ENCODE assay signal across 1 cellular context in genomic region chr16:30875881-30876791, GRCh38.
TF ChIP-seq lines count a peak whose summit lies in the region.

No MANE protein-coding gene starts in this region.

TF ChIP-seq in HepG2, 621 proteins besides CTCF, POLR2A, EP300 and RAD21 (continued from another document and continues in another):
- TF ChIP-seq HMGXB3 (CRISPR knock-in tag; IDR thresholded peaks at IDR 0.05; ENCODE audit: borderline replicate concordance) (no peak), ZNF280B (CRISPR knock-in tag; IDR thresholded peaks at IDR 0.05; ENCODE audit: borderline replicate concordance) (no peak), ZNF850 (CRISPR knock-in tag; conservative IDR thresholded peaks at IDR 0.05) (no peak), ZNF670 (CRISPR knock-in tag; IDR thresholded peaks at IDR 0.05; ENCODE audit: borderline replicate concordance) (no peak), TCF7L2 (IDR thresholded peaks at IDR 0.05; ENCODE audit: low read depth, low read length) (no peak), SIX4 (CRISPR knock-in tag; IDR thresholded peaks at IDR 0.05) (no peak), ZNF331 (CRISPR knock-in tag; IDR thresholded peaks at IDR 0.05) (no peak; the same call in 1 of the 2 replicates), SOX5 (CRISPR knock-in tag; IDR thresholded peaks at IDR 0.05; ENCODE audit: borderline replicate concordance) (no peak), ZNF691 (CRISPR knock-in tag; IDR thresholded peaks at IDR 0.05; ENCODE audit: borderline replicate concordance, low read depth) (no peak), GPN1 (CRISPR knock-in tag; IDR thresholded peaks at IDR 0.05; ENCODE audit: borderline replicate concordance) (no peak), ZNF768 (CRISPR knock-in tag; IDR thresholded peaks at IDR 0.05) (peak; percentile 86), ZNF660 (CRISPR knock-in tag; IDR thresholded peaks at IDR 0.05; ENCODE audit: borderline replicate concordance, low read depth) (no peak), ZNF75D (CRISPR knock-in tag; IDR thresholded peaks at IDR 0.05; ENCODE audit: borderline replicate concordance) (0 out of 2 replicates have a peak, but pooled peaks have one; percentile 7), ZNF136 (CRISPR knock-in tag; IDR thresholded peaks at IDR 0.05; ENCODE audit: low read depth) (no peak), ZNF230 (CRISPR knock-in tag; IDR thresholded peaks at IDR 0.05) (no peak), NRL (CRISPR knock-in tag; IDR thresholded peaks at IDR 0.05; ENCODE audit: borderline replicate concordance) (no peak), MED1 (CRISPR knock-in tag; IDR thresholded peaks at IDR 0.05) (no peak), IRF2 (CRISPR knock-in tag; IDR thresholded peaks at IDR 0.05) (no peak), REPIN1 (CRISPR knock-in tag; IDR thresholded peaks at IDR 0.05; ENCODE audit: borderline replicate concordance, low read depth) (no peak), SUZ12 (IDR thresholded peaks at IDR 0.05; ENCODE audit: low read depth, low read length) (no peak), ZNF569 (CRISPR knock-in tag; IDR thresholded peaks at IDR 0.05; ENCODE audit: borderline replicate concordance) (no peak), ZNF530 (CRISPR knock-in tag; IDR thresholded peaks at IDR 0.05; ENCODE audit: low read depth) (0 out of 2 replicates have a peak, but pooled peaks have one; percentile 58), ZNF800 (CRISPR knock-in tag; IDR thresholded peaks at IDR 0.05) (no peak), KLF15 (CRISPR knock-in tag; IDR thresholded peaks at IDR 0.05; ENCODE audit: borderline replicate concordance) (no peak), TFDP1 (CRISPR knock-in tag; IDR thresholded peaks at IDR 0.05; ENCODE audit: borderline replicate concordance) (0 out of 2 replicates have a peak, but pooled peaks have one; percentile 8), YY1 (IDR thresholded peaks at IDR 0.05; ENCODE audit: insufficient read depth, insufficient replicate concordance, low read depth, low read length) (peak; percentile 81), ZBTB2 (CRISPR knock-in tag; IDR thresholded peaks at IDR 0.05; ENCODE audit: low read depth) (no peak), ELF3 (CRISPR knock-in tag; IDR thresholded peaks at IDR 0.05) (no peak), ZKSCAN5 (CRISPR knock-in tag; IDR thresholded peaks at IDR 0.05) (peak; percentile 91), ZEB1 (IDR thresholded peaks at IDR 0.05; ENCODE audit: insufficient replicate concordance, low read depth) (peak; percentile 45), ZFX (CRISPR knock-in tag; IDR thresholded peaks at IDR 0.05; ENCODE audit: low read depth) (no peak; the same call in 1 of the 2 replicates), TAF1 (CRISPR knock-in tag; IDR thresholded peaks at IDR 0.05) (no peak), ZMYM2 (CRISPR knock-in tag; IDR thresholded peaks at IDR 0.05) (peak; percentile 26; the same call in 1 of the 2 replicates), ETV6 (CRISPR knock-in tag; conservative IDR thresholded peaks at IDR 0.05) (no peak)
- TF ChIP-seq, protein P1, sequence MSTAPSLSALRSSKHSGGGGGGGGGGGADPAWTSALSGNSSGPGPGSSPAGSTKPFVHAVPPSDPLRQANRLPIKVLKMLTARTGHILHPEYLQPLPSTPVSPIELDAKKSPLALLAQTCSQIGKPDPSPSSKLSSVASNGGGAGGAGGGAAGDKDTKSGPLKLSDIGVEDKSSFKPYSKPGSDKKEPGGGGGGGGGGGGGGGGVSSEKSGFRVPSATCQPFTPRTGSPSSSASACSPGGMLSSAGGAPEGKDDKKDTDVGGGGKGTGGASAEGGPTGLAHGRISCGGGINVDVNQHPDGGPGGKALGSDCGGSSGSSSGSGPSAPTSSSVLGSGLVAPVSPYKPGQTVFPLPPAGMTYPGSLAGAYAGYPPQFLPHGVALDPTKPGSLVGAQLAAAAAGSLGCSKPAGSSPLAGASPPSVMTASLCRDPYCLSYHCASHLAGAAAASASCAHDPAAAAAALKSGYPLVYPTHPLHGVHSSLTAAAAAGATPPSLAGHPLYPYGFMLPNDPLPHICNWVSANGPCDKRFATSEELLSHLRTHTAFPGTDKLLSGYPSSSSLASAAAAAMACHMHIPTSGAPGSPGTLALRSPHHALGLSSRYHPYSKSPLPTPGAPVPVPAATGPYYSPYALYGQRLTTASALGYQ (CRISPR knock-in tag; IDR thresholded peaks at IDR 0.05): no peak
- TF ChIP-seq, protein P2, sequence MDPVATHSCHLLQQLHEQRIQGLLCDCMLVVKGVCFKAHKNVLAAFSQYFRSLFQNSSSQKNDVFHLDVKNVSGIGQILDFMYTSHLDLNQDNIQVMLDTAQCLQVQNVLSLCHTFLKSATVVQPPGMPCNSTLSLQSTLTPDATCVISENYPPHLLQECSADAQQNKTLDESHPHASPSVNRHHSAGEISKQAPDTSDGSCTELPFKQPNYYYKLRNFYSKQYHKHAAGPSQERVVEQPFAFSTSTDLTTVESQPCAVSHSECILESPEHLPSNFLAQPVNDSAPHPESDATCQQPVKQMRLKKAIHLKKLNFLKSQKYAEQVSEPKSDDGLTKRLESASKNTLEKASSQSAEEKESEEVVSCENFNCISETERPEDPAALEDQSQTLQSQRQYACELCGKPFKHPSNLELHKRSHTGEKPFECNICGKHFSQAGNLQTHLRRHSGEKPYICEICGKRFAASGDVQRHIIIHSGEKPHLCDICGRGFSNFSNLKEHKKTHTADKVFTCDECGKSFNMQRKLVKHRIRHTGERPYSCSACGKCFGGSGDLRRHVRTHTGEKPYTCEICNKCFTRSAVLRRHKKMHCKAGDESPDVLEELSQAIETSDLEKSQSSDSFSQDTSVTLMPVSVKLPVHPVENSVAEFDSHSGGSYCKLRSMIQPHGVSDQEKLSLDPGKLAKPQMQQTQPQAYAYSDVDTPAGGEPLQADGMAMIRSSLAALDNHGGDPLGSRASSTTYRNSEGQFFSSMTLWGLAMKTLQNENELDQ (CRISPR knock-in tag; IDR thresholded peaks at IDR 0.05; ENCODE audit: borderline replicate concordance): peak; percentile 59; the same call in 1 of the 2 replicates
- TF ChIP-seq, protein P3, sequence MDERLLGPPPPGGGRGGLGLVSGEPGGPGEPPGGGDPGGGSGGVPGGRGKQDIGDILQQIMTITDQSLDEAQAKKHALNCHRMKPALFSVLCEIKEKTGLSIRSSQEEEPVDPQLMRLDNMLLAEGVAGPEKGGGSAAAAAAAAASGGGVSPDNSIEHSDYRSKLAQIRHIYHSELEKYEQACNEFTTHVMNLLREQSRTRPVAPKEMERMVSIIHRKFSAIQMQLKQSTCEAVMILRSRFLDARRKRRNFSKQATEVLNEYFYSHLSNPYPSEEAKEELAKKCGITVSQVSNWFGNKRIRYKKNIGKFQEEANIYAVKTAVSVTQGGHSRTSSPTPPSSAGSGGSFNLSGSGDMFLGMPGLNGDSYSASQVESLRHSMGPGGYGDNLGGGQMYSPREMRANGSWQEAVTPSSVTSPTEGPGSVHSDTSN (CRISPR knock-in tag; IDR thresholded peaks at IDR 0.05): no peak
- TF ChIP-seq, protein P4, sequence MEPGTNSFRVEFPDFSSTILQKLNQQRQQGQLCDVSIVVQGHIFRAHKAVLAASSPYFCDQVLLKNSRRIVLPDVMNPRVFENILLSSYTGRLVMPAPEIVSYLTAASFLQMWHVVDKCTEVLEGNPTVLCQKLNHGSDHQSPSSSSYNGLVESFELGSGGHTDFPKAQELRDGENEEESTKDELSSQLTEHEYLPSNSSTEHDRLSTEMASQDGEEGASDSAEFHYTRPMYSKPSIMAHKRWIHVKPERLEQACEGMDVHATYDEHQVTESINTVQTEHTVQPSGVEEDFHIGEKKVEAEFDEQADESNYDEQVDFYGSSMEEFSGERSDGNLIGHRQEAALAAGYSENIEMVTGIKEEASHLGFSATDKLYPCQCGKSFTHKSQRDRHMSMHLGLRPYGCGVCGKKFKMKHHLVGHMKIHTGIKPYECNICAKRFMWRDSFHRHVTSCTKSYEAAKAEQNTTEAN (CRISPR knock-in tag; conservative IDR thresholded peaks at IDR 0.05): no peak
- TF ChIP-seq, protein P5, sequence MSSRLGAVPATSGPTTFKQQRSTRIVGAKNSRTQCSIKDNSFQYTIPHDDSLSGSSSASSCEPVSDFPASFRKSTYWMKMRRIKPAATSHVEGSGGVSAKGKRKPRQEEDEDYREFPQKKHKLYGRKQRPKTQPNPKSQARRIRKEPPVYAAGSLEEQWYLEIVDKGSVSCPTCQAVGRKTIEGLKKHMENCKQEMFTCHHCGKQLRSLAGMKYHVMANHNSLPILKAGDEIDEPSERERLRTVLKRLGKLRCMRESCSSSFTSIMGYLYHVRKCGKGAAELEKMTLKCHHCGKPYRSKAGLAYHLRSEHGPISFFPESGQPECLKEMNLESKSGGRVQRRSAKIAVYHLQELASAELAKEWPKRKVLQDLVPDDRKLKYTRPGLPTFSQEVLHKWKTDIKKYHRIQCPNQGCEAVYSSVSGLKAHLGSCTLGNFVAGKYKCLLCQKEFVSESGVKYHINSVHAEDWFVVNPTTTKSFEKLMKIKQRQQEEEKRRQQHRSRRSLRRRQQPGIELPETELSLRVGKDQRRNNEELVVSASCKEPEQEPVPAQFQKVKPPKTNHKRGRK (CRISPR knock-in tag; IDR thresholded peaks at IDR 0.05): no peak
